In genomic region chr1:10622896-10623295, GRCh38 we compare ENCODE assay signal across 20 cellular contexts.
DNase-seq lines count a peak whose midpoint lies in the region; ATAC-seq and TF ChIP-seq lines count a peak whose summit lies in the region.
"Had no signal": no experiment of that assay in that cellular context is flagged by ENCODE, and none has a peak within 500 bp of the region (broad histone marks: within the 10 kb centered on the region; RNA-seq: fewer than 3 reads in every experiment).

No MANE protein-coding gene starts in this region.

- H3K36me3 ChIP-seq in upper lobe of right lung, result peaks cover 22% of the 10 kb centered on the region

- intact Hi-C loops in Right ventricle myocardium inferior (cut with DNase I), result no loop called here
- intact Hi-C loops in right cardiac atrium (cut with DNase I), result no loop called here
- intact Hi-C loops in posterior vena cava (cut with DNase I), result no loop called here
- intact Hi-C loops in upper lobe of right lung (cut with DNase I), result no loop called here

- TF ChIP-seq CTCF in upper lobe of right lung (IDR thresholded peaks at IDR 0.05), result no peak

- H3K4me1 ChIP-seq in right cardiac atrium (ENCODE audit: control insufficient read depth, insufficient read depth, low read length), result no peaks in the 10 kb centered on the region
- H3K4me1 ChIP-seq in upper lobe of right lung, result no peaks in the 10 kb centered on the region
- H3K4me1 ChIP-seq: SJSA1 had no signal

- ATAC-seq in Right ventricle myocardium inferior, result no peak
- no peak for ATAC-seq in right cardiac atrium
- ATAC-seq in upper lobe of right lung, result no peak
- no peak for ATAC-seq in GM18907 (IDR thresholded peaks at IDR 0.05; ENCODE audit: unreplicated experiment)
- no peak for ATAC-seq in GM18517 (IDR thresholded peaks at IDR 0.05; ENCODE audit: unreplicated experiment)
- ATAC-seq: Panc1 had no signal

- no peak overlapping the region for H3K4me3 ChIP-seq in right cardiac atrium (ENCODE audit: low read length)
- H3K4me3 ChIP-seq in upper lobe of right lung, result no peak overlapping the region
- H3K4me3 ChIP-seq: GM23248, SJSA1 had no signal

- WGBS in right cardiac atrium, result 89% methylated on average over 11 of the region's 11 CpGs

- no peak overlapping the region for H3K27ac ChIP-seq in right cardiac atrium (ENCODE audit: low read length)
- no peak overlapping the region for H3K27ac ChIP-seq in upper lobe of right lung
- H3K27ac ChIP-seq: 22Rv1, C4-2B, GM23248, SJSA1 had no signal

- H3K9me3 ChIP-seq in right cardiac atrium (ENCODE audit: control insufficient read depth, low read length), result no peaks in the 10 kb centered on the region
- H3K9me3 ChIP-seq in upper lobe of right lung, result no peaks in the 10 kb centered on the region
- H3K9me3 ChIP-seq: SJSA1 had no signal

- peak; percentile 38 for DNase-seq in DMS 273 (lab: John Stamatoyannopoulos, UW; ENCODE audit: unreplicated experiment)
- no peak for DNase-seq in DMS 273 treated with DMSO at 0.1 percent for 48 hours (lab: John Stamatoyannopoulos, UW)
- DNase-seq in Right ventricle myocardium inferior (ENCODE audit: missing footprints), result peak; percentile 28
- DNase-seq in right cardiac atrium, result no peak
- DNase-seq in posterior vena cava (ENCODE audit: low spot score), result peak; percentile 47
- DNase-seq in upper lobe of right lung, result peak; percentile 28
- DNase-seq: AML-193, DND-41, GM23248, HCEC 1CT, NCI-H1092 treated with DMSO at 0.1 percent for 48 hours, NCI-H1694, NCI-H446, NCI-H526 treated with DMSO at 0.1 percent for 48 hours had no signal

- H3K27me3 ChIP-seq in right cardiac atrium (ENCODE audit: control insufficient read depth, insufficient read depth) (no peaks in the 10 kb centered on the region), upper lobe of right lung (no peaks in the 10 kb centered on the region)
- H3K27me3 ChIP-seq: SJSA1 had no signal

Comparison
In these comparisons a context has a peak if more than half of its experiments do, and no peak if none do; other contexts are left out.
1. DNase-seq: peak in DMS 273 (single experiment), Right ventricle myocardium inferior (single experiment), posterior vena cava (single experiment) and upper lobe of right lung (single experiment); none in DMS 273 treated with DMSO at 0.1 percent for 48 hours (single experiment) and right cardiac atrium (0 of 3).